ENCODE assay signal across 1 cellular context in genomic region chrX:53433651-53434639, GRCh38.
A peak's percentile ranks its signal among the peaks of the same experiment; 100 is the strongest.
TF ChIP-seq lines count a peak whose summit lies in the region.

Gene HSD17B10, minus strand, starts transcription at chrX:53434370. Its CDS starts 25 bp downstream, at chrX:53434345.

TF ChIP-seq in GM23338, 12 proteins besides CTCF, POLR2A, EP300 and RAD21 (continued from another document):
- TF ChIP-seq ZNF462 (CRISPR knock-in tag; IDR thresholded peaks at IDR 0.05) = no peak
- no peak for TF ChIP-seq ZNF331 (CRISPR knock-in tag; IDR thresholded peaks at IDR 0.05; ENCODE audit: low read depth)
- TF ChIP-seq POLR2AphosphoS5 (IDR thresholded peaks at IDR 0.05; ENCODE audit: low read depth) = peak; percentile 72
- TF ChIP-seq CREB1 (CRISPR knock-in tag; IDR thresholded peaks at IDR 0.05; ENCODE audit: low read depth) = 0 out of 2 replicates have a peak, but pooled peaks have one; percentile 23
